ENCODE assay signal across 23 cellular contexts in genomic region chr3:151443583-151443982, GRCh38. TPM values are rescaled to one million over a fixed set of nuclear protein-coding genes. Genes with fewer than 3 reads are reported as not detected.
DNase-seq lines count a peak whose midpoint lies in the region; ATAC-seq, FAIRE-seq and TF ChIP-seq lines count a peak whose summit lies in the region.
"Had no signal": no experiment of that assay in that cellular context is flagged by ENCODE, and none has a peak within 500 bp of the region (broad histone marks: within the 10 kb centered on the region; RNA-seq: fewer than 3 reads in every experiment).

No MANE protein-coding gene starts in this region.

- no peaks in the 10 kb centered on the region for H3K9me3 ChIP-seq in GM12878 (replicated peaks; ENCODE audit: control insufficient read depth, insufficient read depth, low read length)
- H3K9me3 ChIP-seq: thyroid gland had no signal

- SMC1A ChIA-PET in GM12878 (lab: Charles Lee; ENCODE audit: uncharacterized antibody, unreplicated experiment) = interaction anchor here (1.3 kb wide), 1 partner anchor 23 kb away, joined by 4 read pairs; no protein-coding TSS in a partner anchor

- no peak for FAIRE-seq in GM12878 (lab: Jason Lieb, UNC)
- FAIRE-seq: bronchial epithelial cell had no signal

- H3K4me2 ChIP-seq in GM12878 (ENCODE audit: control insufficient read depth, insufficient read depth) = no peak overlapping the region

- in situ Hi-C loops in ACHN (cut with HindIII; ENCODE audit: low pct_ligation_motif_present, low pct_unique_long_range_greater_than_20kb, low sequenced_read_pairs) = no loop called here
- in situ Hi-C loops in GM12878 (cut with MboI) = no loop called here

- no peak for ATAC-seq in GM12878
- ATAC-seq in HG03135 (IDR thresholded peaks at IDR 0.05; ENCODE audit: unreplicated experiment) = no peak
- no peak for ATAC-seq in GM21825 (IDR thresholded peaks at IDR 0.05; ENCODE audit: unreplicated experiment)
- ATAC-seq in GM21528 (IDR thresholded peaks at IDR 0.05; ENCODE audit: low FRiP score, unreplicated experiment) = no peak
- ATAC-seq: activated CD8-positive, alpha-beta memory T cell treated with anti-CD3 and anti-CD28 coated beads, Interleukin-2, amount 10 ng/mL, durations not matched to agents 7 days and 5 days; activated T-helper 17 cell treated with anti-CD3 and anti-CD28 coated beads, Interleukin-2, amount 50 U/mL, for 72 hours; esophagus mucosa; lower lobe of right lung had no signal

- no TSS peak for BruUV-seq in GM12878 (replicated peaks; lab: Mats Ljungman, UMichigan)

- H3K9ac ChIP-seq in GM12878 (ENCODE audit: control insufficient read depth, insufficient read depth, low read length) = no peak overlapping the region

- no peak overlapping the region for H3K4me3 ChIP-seq in GM12878
- H3K4me3 ChIP-seq: dorsolateral prefrontal cortex, lower lobe of right lung, ovary, thyroid gland had no signal

- no peak for TF ChIP-seq POLR2A in GM12878 (IDR thresholded peaks at IDR 0.05; ENCODE audit: low read depth, low read length)

- H3K27ac ChIP-seq in GM12878 (ENCODE audit: control insufficient read depth, insufficient read depth) = no peak overlapping the region
- H3K27ac ChIP-seq: dorsolateral prefrontal cortex, lower lobe of right lung, ovary, thyroid gland had no signal

- 53% methylated on average over 7 of the region's 7 CpGs for WGBS in GM12878 (ENCODE audit: insufficient coverage, insufficient replicate concordance, low lambda C conversion rate, missing lambda C conversion rate)

- CTCF ChIA-PET in GM12878 (lab: Yijun Ruan, JAX) = interaction anchor here (1.5 to 1.8 kb wide), 2 partner anchors 24 to 395 kb away, joined by 4 read pairs; no protein-coding TSS in a partner anchor

- no peak overlapping the region for H2AFZ ChIP-seq in GM12878 (ENCODE audit: control insufficient read depth, low read depth, low read length)

- POLR2A ChIA-PET in GM12878 (lab: Charles Lee) = no interaction called here

- TF ChIP-seq EP300 in GM12878 (IDR thresholded peaks at IDR 0.05; ENCODE audit: borderline replicate concordance in 1 of 2, control insufficient read depth in 1 of 2, low read depth in 2 of 2, low read length in 2 of 2) = no peak

- no peaks in the 10 kb centered on the region for H3K79me2 ChIP-seq in GM12878 (ENCODE audit: control insufficient read depth, insufficient read depth, low read length)

- TF ChIP-seq CTCF in GM12878 (IDR thresholded peaks at IDR 0.05 in 2 of 3, conservative IDR thresholded peaks at IDR 0.05 in 1 of 3; ENCODE audit: control insufficient read depth in 2 of 3, extremely low read depth in 1 of 3, insufficient read depth in 1 of 3, low read depth in 3 of 3, low read length in 3 of 3) = no peak

- intact Hi-C loops in GM12878 (cut with micrococcal nuclease; ENCODE audit: unreplicated experiment) = no loop called here

- no peaks in the 10 kb centered on the region for H3K4me1 ChIP-seq in GM12878 (ENCODE audit: control insufficient read depth, insufficient read depth, low read length)
- H3K4me1 ChIP-seq: lower lobe of right lung, thyroid gland had no signal

- H4K20me1 ChIP-seq in GM12878 (ENCODE audit: control insufficient read depth, insufficient read depth) = no peaks in the 10 kb centered on the region

- no peaks in the 10 kb centered on the region for H3K36me3 ChIP-seq in GM12878 (ENCODE audit: control insufficient read depth in 2 of 2, insufficient read depth in 2 of 2, low read length in 1 of 2)
- H3K36me3 ChIP-seq: lower lobe of right lung, ovary, thyroid gland had no signal

- DNase-seq in ACHN (peak; percentile 15), HT-29 (ENCODE audit: low spot score) (peak; percentile 19), GM12878 (ENCODE audit: low read depth, low spot score) (no peak), kidney glomerular epithelial cell (lab: John Stamatoyannopoulos, UW) (peak; percentile 20), NCI-H748 treated with DMSO at 0.1 percent for 48 hours (lab: John Stamatoyannopoulos, UW) (no peak)
- DNase-seq: activated CD4-positive, alpha-beta T cell treated with anti-CD3 and anti-CD28 coated beads for 4 hours; activated CD8-positive, alpha-beta memory T cell treated with anti-CD3 and anti-CD28 coated beads, Interleukin-2, amount 10 ng/mL, durations not matched to agents 7 days and 5 days; dorsolateral prefrontal cortex; lower lobe of right lung; NCI-H146; NCI-H2227 treated with DMSO at 0.1 percent for 48 hours; NK-92 treated with Interleukin-12 subunit alpha and Interleukin-12 subunit beta, amount 100 ng/mL, for 24 hours; ovary; RPMI8226; stimulated activated CD4-positive, alpha-beta T cell treated with anti-CD3 and anti-CD28 coated beads, Interleukin-1b, Interleukin-23, amount 100 ng/mL, for 48 hours; stimulated activated naive CD4-positive, alpha-beta T cell; thyroid gland had no signal

- RAD21 ChIA-PET in GM12878 (lab: Charles Lee; ENCODE audit: unreplicated experiment) = no interaction called here

- no peak for TF ChIP-seq RAD21 in GM12878 (IDR thresholded peaks at IDR 0.05; ENCODE audit: insufficient read depth, low read depth, low read length)

- no peaks in the 10 kb centered on the region for H3K27me3 ChIP-seq in GM12878 (replicated peaks in 1 of 2; ENCODE audit: control insufficient read depth in 2 of 2, insufficient read depth in 2 of 2, low read length in 1 of 2)
- H3K27me3 ChIP-seq: dorsolateral prefrontal cortex, ovary, thyroid gland had no signal

TF ChIP-seq in GM12878, 131 proteins besides CTCF, POLR2A, EP300 and RAD21 (continues in another document):
- TF ChIP-seq PBX3 (IDR thresholded peaks at IDR 0.05; ENCODE audit: insufficient replicate concordance, low read depth, low read length) = no peak

RNA-seq across cellular contexts. Expression of gene IGSF10, which starts 17.3 kb away (rescaled TPM):
- total RNA-seq in HT-29 (2014; rRNA removed; shearing (Covaris generic)) = 0.70 and 2.2 TPM in 2 replicates
- not detected in 2 replicates for total RNA-seq in GM12878 (2013; cell fraction: nucleolus; rRNA removed)
- total RNA-seq in GM12878 (2014; rRNA removed) (under 0.01 TPM in 1 of 2 replicates, not detected in the other), GM12878 (2014; rRNA removed; fragmentation: Illumina TruSeq; extraction: Trizol) (0.18 TPM in 1 of 2 replicates, not detected in the other), GM12878 (2021) (0.03 and 0.05 TPM in 2 replicates)
- not detected for polyA plus RNA-seq in GM12878 (2011; ENCODE audit: low read depth)
- polyA plus RNA-seq in GM12878 (2011; rRNA removed) (0.03 and 0.04 TPM in 2 replicates), GM12878 (2014; fragmentation: Illumina TruSeq; extraction: Trizol) (0.01 and 0.08 TPM in 2 replicates), GM12878 (2014; fragmentation: Nextera tagmentation; extraction: Ambion mirVana) (under 1 TPM; under 0.01 to 0.02 TPM), GM12878 (2014; rRNA removed) (0.04 TPM in 1 of 2 replicates, not detected in the other), GM12878 (2016; fragmentation: Nextera tagmentation; extraction: Ambion mirVana) (not detected)
- polyA plus RNA-seq in GM12878 (2011; cell fraction: cytosol; rRNA removed) = 0.01 and 0.02 TPM in 2 replicates
- 0.09 and 0.28 TPM in 2 replicates for polyA plus RNA-seq in GM12878 (2011; cell fraction: nucleus; rRNA removed)
- polyA plus RNA-seq in GM12878 (2012) = 0.04 TPM in 1 of 2 replicates, not detected in the other
- under 0.01 TPM in 1 of 2 replicates, not detected in the other for polyA minus RNA-seq in GM12878 (2011; rRNA and poly(A)+ RNA removed)
- not detected in 2 replicates for polyA minus RNA-seq in GM12878 (2011; cell fraction: cytosol; rRNA and poly(A)+ RNA removed)
- polyA minus RNA-seq in GM12878 (2011; cell fraction: nucleus; rRNA and poly(A)+ RNA removed) = under 0.01 TPM in 1 of 2 replicates, not detected in the other
- total RNA-seq: activated CD8-positive, alpha-beta memory T cell treated with anti-CD3 and anti-CD28 coated beads, Interleukin-2, amount 10 ng/mL, durations not matched to agents 7 days and 5 days had no signal

RNA-seq across cellular contexts. Expression of gene P2RY12, which starts 59.0 kb away (rescaled TPM):
- not detected in 2 replicates for total RNA-seq in HT-29 (2014; rRNA removed; shearing (Covaris generic))
- 3.3 and 3.4 TPM in 2 replicates for total RNA-seq in GM12878 (2013; cell fraction: nucleolus; rRNA removed)
- total RNA-seq in GM12878 (2014; rRNA removed) = 0.73 and 0.93 TPM in 2 replicates
- total RNA-seq in GM12878 (2014; rRNA removed; fragmentation: Illumina TruSeq; extraction: Trizol) = 0.85 and 0.92 TPM in 2 replicates
- total RNA-seq in GM12878 (2021) = 0.38 and 0.48 TPM in 2 replicates
- not detected for polyA plus RNA-seq in GM12878 (2011; ENCODE audit: low read depth)
- 0.14 TPM in 1 of 2 replicates, not detected in the other for polyA plus RNA-seq in GM12878 (2011; rRNA removed)
- not detected in 2 replicates for polyA plus RNA-seq in GM12878 (2011; cell fraction: cytosol; rRNA removed)
- polyA plus RNA-seq in GM12878 (2011; cell fraction: nucleus; rRNA removed) = not detected in 2 replicates
- polyA plus RNA-seq in GM12878 (2012) = 0.08 and 0.14 TPM in 2 replicates
- polyA plus RNA-seq in GM12878 (2014; fragmentation: Illumina TruSeq; extraction: Trizol) = 0.81 and 1.0 TPM in 2 replicates
- under 1 TPM; 0.27 to 0.85 TPM for polyA plus RNA-seq in GM12878 (2014; fragmentation: Nextera tagmentation; extraction: Ambion mirVana)
- polyA plus RNA-seq in GM12878 (2014; rRNA removed) = 0.34 and 0.59 TPM in 2 replicates
- polyA plus RNA-seq in GM12878 (2016; fragmentation: Nextera tagmentation; extraction: Ambion mirVana) = under 1 TPM in 1 of 2 experiments, not detected in 1; 0.35 TPM
- polyA minus RNA-seq in GM12878 (2011; rRNA and poly(A)+ RNA removed) = not detected in 2 replicates
- polyA minus RNA-seq in GM12878 (2011; cell fraction: cytosol; rRNA and poly(A)+ RNA removed) = not detected in 2 replicates
- not detected in 2 replicates for polyA minus RNA-seq in GM12878 (2011; cell fraction: nucleus; rRNA and poly(A)+ RNA removed)
- total RNA-seq: activated CD8-positive, alpha-beta memory T cell treated with anti-CD3 and anti-CD28 coated beads, Interleukin-2, amount 10 ng/mL, durations not matched to agents 7 days and 5 days; activated T-helper 17 cell treated with anti-CD3 and anti-CD28 coated beads, Interleukin-2, amount 50 U/mL, for 72 hours; bronchial epithelial cell; esophagus mucosa had no signal

Comparison
In these comparisons a context has a peak if more than half of its experiments do, and no peak if none do; other contexts are left out.
1. DNase-seq: peak in ACHN (single experiment), HT-29 (single experiment) and kidney glomerular epithelial cell (single experiment); none in GM12878 (single experiment) and NCI-H748 treated with DMSO at 0.1 percent for 48 hours (single experiment).